Comparison of ENCODE assay signal across 28 cellular contexts in genomic region chr20:19241440-19241839, GRCh38. TPM values are rescaled to one million over a fixed set of nuclear protein-coding genes. Genes with fewer than 3 reads are reported as not detected.
"Had no signal": no experiment of that assay in that cellular context is flagged by ENCODE, and none has a peak within 500 bp of the region (broad histone marks: within the 10 kb centered on the region; RNA-seq: fewer than 3 reads in every experiment).

No MANE protein-coding gene starts in this region.

- H3K4me3 ChIP-seq: gastroesophageal sphincter, heart left ventricle, hepatocyte, neural progenitor cell, ovary, right lobe of liver, thoracic aorta, tibial nerve, upper lobe of right lung, uterus had no signal

- H3K27me3 Mint-ChIP-seq: stimulated activated naive CD8-positive, alpha-beta T cell treated with anti-CD3 and anti-CD28 coated beads, Interleukin-15, Interleukin-2, amounts not matched to agents 100 ng/mL and 50 ng/mL, for 24 hours had no signal

- H3K4me3 Mint-ChIP-seq: mesothelial cell of epicardium; naive thymus-derived CD4-positive, alpha-beta T cell; nephron; neural progenitor cell; stimulated activated naive B cell treated with anti-CD40 and anti-IgM and Interleukin-4, amounts not matched to agents 10 μg/mL and 1 μg/mL and 100 μg/mL, for 72 hours; stimulated activated naive CD8-positive, alpha-beta T cell treated with anti-CD3 and anti-CD28 coated beads, Interleukin-15, Interleukin-2, amounts not matched to agents 100 ng/mL and 50 ng/mL, for 24 hours had no signal

- H3K27ac Mint-ChIP-seq: mesothelial cell of epicardium; naive thymus-derived CD4-positive, alpha-beta T cell; nephron; neural progenitor cell; stimulated activated naive B cell treated with anti-CD40 and anti-IgM and Interleukin-4, amounts not matched to agents 10 μg/mL and 1 μg/mL and 100 μg/mL, for 72 hours; stimulated activated naive CD8-positive, alpha-beta T cell treated with anti-CD3 and anti-CD28 coated beads, Interleukin-15, Interleukin-2, amounts not matched to agents 100 ng/mL and 50 ng/mL, for 24 hours had no signal

- H3K27ac ChIP-seq: dorsolateral prefrontal cortex, foreskin keratinocyte, gastroesophageal sphincter, heart left ventricle, hepatocyte, neural progenitor cell, ovary, right lobe of liver, thoracic aorta, tibial nerve, upper lobe of right lung, uterus had no signal

- FAIRE-seq: colon, kidney, small intestine had no signal

- ATAC-seq: esophagus mucosa; foreskin keratinocyte; gastroesophageal sphincter; heart left ventricle; left lobe of liver; naive thymus-derived CD4-positive, alpha-beta T cell; stimulated activated naive B cell treated with anti-CD40 and anti-IgM and Interleukin-4, amounts not matched to agents 10 μg/mL and 1 μg/mL and 100 μg/mL, for 72 hours had no signal

- H3K9me3 ChIP-seq: gastroesophageal sphincter, heart left ventricle, ovary, right lobe of liver, thoracic aorta, tibial nerve, upper lobe of right lung, uterus had no signal

- H3K9me3 Mint-ChIP-seq: mesothelial cell of epicardium; nephron; neural progenitor cell; stimulated activated naive B cell treated with anti-CD40 and anti-IgM and Interleukin-4, amounts not matched to agents 10 μg/mL and 1 μg/mL and 100 μg/mL, for 72 hours; stimulated activated naive CD8-positive, alpha-beta T cell treated with anti-CD3 and anti-CD28 coated beads, Interleukin-15, Interleukin-2, amounts not matched to agents 100 ng/mL and 50 ng/mL, for 24 hours had no signal

- H3K36me3 ChIP-seq: gastroesophageal sphincter, heart left ventricle, neural progenitor cell, ovary, right lobe of liver, thoracic aorta, tibial nerve, upper lobe of right lung, uterus had no signal

- H3K4me1 ChIP-seq: foreskin keratinocyte, gastroesophageal sphincter, heart left ventricle, neural progenitor cell, right lobe of liver, tibial nerve, upper lobe of right lung, uterus had no signal

- DNase-seq: dorsolateral prefrontal cortex; effector CD4-positive, alpha-beta T cell; foreskin keratinocyte; heart left ventricle; kidney; mesenchymal stem cell; naive thymus-derived CD4-positive, alpha-beta T cell; ovary; retina; right lobe of liver; small intestine; stimulated activated CD4-positive, alpha-beta T cell treated with anti-CD3 and anti-CD28 coated beads, Interleukin-15, amount 100 ng/mL, for 24 hours; stimulated activated CD4-positive, alpha-beta T cell treated with anti-CD3 and anti-CD28 coated beads, Interleukin-2, amount 100 ng/mL, for 48 hours; stimulated activated naive B cell treated with anti-CD40 and anti-IgM and Interleukin-4, amounts not matched to agents 10 μg/mL and 1 μg/mL and 100 μg/mL, for 72 hours; upper lobe of right lung; uterus had no signal

- H3K27me3 ChIP-seq: gastroesophageal sphincter, hepatocyte, neural progenitor cell, ovary, right lobe of liver, tibial nerve, upper lobe of right lung, uterus had no signal

- H3K36me3 Mint-ChIP-seq: mesothelial cell of epicardium; naive thymus-derived CD4-positive, alpha-beta T cell; neural progenitor cell; stimulated activated naive B cell treated with anti-CD40 and anti-IgM and Interleukin-4, amounts not matched to agents 10 μg/mL and 1 μg/mL and 100 μg/mL, for 72 hours had no signal

- H3K9ac ChIP-seq: neural progenitor cell had no signal

- H3K4me2 ChIP-seq: hepatocyte, neural progenitor cell had no signal

- H2AFZ ChIP-seq: hepatocyte, neural progenitor cell had no signal

- H3K79me2 ChIP-seq: hepatocyte had no signal

RNA-seq across cellular contexts. Expression of gene SLC24A3, which starts 29.0 kb away (rescaled TPM):
- total RNA-seq: pulmonary artery endothelial cell had no signal
- polyA plus RNA-seq: naive thymus-derived CD4-positive, alpha-beta T cell had no signal
